Comparison of ENCODE assay signal across 31 cellular contexts in the genomic region with DNA sequence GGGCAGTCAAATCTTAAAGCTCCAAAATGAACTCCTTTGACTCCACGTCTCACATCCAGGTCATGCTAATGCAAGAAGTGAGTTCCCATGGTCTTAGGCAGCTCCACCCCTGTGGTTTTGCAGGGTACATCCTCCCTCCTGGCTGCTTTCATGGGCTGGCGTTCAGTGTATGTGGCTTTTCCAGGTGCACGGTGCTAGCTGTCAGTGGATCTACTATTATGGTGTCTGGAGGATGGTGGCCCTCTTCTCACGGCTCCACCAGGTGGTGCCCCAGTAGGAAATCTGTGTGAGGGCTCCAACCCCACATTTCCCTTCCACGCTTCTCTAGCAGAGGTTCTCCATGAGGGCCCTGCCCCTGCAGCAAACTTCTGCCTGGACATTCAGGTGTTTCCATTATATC.
"Had no signal": no experiment of that assay in that cellular context is flagged by ENCODE, and none has a peak within 500 bp of the region (broad histone marks: within the 10 kb centered on the region; RNA-seq: fewer than 3 reads in every experiment).

No MANE protein-coding gene starts in this region.

- ATAC-seq: naive thymus-derived CD8-positive, alpha-beta T cell; natural killer cell treated with Interleukin-12 subunit alpha and Interleukin-12 subunit beta and Interleukin-15 and Interleukin-18, amount 100 ng/mL, for 72 hours; psoas muscle; right cardiac atrium; sciatic nerve; stimulated activated memory B cell treated with anti-CD40 and anti-IgM and Interleukin-4, amounts not matched to agents 10 μg/mL and 1 μg/mL and 100 μg/mL, for 72 hours; stimulated activated naive CD8-positive, alpha-beta T cell treated with anti-CD3 and anti-CD28 coated beads, Interleukin-15, amount 100 ng/mL, for 72 hours; stimulated activated naive CD8-positive, alpha-beta T cell treated with anti-CD3 and anti-CD28 coated beads, Interleukin-15, Interleukin-2, amounts not matched to agents 100 U/mL and 50 U/mL, for 24 hours had no signal

- H3K27ac ChIP-seq: neutrophil, ovary, parathyroid adenoma, psoas muscle, skin epidermis, spleen, suprapubic skin, testis, tibial artery, transverse colon, upper lobe of left lung, uterus had no signal

- H3K4me3 ChIP-seq: ovary, psoas muscle, skin epidermis, smooth muscle cell, spleen, suprapubic skin, testis, tibial artery, transverse colon, upper lobe of left lung, uterus had no signal

- H3K4me2 ChIP-seq: smooth muscle cell had no signal

- H3K79me2 ChIP-seq: parathyroid adenoma had no signal

- H3K36me3 ChIP-seq: neutrophil, ovary, spleen, suprapubic skin, tibial artery, transverse colon, upper lobe of left lung, uterus had no signal

- H2AFZ ChIP-seq: parathyroid adenoma had no signal

- H3K9ac ChIP-seq: parathyroid adenoma had no signal

- DNase-seq: naive B cell; naive thymus-derived CD8-positive, alpha-beta T cell; nephron progenitor cell; occipital lobe; ovary; posterior cingulate gyrus; psoas muscle; right cardiac atrium; spleen; stimulated activated CD4-positive, alpha-beta T cell treated with anti-CD3 and anti-CD28 coated beads, Interleukin-12 subunit alpha, Interleukin-12 subunit beta, amount 100 ng/mL, for 4 hours; stimulated activated CD4-positive, alpha-beta T cell treated with anti-CD3 and anti-CD28 coated beads, Interleukin-1b, Interleukin-23, amount 100 ng/mL, for 48 hours; stimulated activated CD4-positive, alpha-beta T cell treated with anti-CD3 and anti-CD28 coated beads, Interleukin-4, amount 100 ng/mL, for 1 hour; stimulated activated CD4-positive, alpha-beta T cell treated with anti-CD3 and anti-CD28 coated beads, Interleukin-4, amount 100 ng/mL, for 4 hours; stimulated activated CD8-positive, alpha-beta memory T cell treated with anti-CD3 and anti-CD28 coated beads, Interleukin-4, amount 100 ng/mL, for 48 hours; stimulated activated naive CD4-positive, alpha-beta T cell; stimulated activated naive CD8-positive, alpha-beta T cell treated with anti-CD3 and anti-CD28 coated beads, Interleukin-15, amount 100 ng/mL, for 72 hours; stimulated activated naive CD8-positive, alpha-beta T cell treated with anti-CD3 and anti-CD28 coated beads, Interleukin-15, Interleukin-2, amounts not matched to agents 100 U/mL and 50 U/mL, for 24 hours; substantia nigra; testis; tibial artery; transverse colon; upper lobe of left lung; uterus had no signal

- H3K4me1 ChIP-seq: parathyroid adenoma, psoas muscle, spleen, suprapubic skin, testis, tibial artery, upper lobe of left lung, uterus had no signal

- H3K27me3 ChIP-seq: neutrophil, ovary, spleen, suprapubic skin, testis, tibial artery, transverse colon, upper lobe of left lung, uterus had no signal

- H3K9me3 ChIP-seq: neutrophil, ovary, psoas muscle, suprapubic skin, testis, tibial artery, transverse colon, uterus had no signal
